ENCODE assay signal across 10 cellular contexts in genomic region chr9:134329576-134329855, GRCh38. TPM values are rescaled to one million over a fixed set of nuclear protein-coding genes. Genes with fewer than 3 reads are reported as not detected.
DNase-seq lines count a peak whose midpoint lies in the region; ATAC-seq, FAIRE-seq and TF ChIP-seq lines count a peak whose summit lies in the region.
"Had no signal": no experiment of that assay in that cellular context is flagged by ENCODE, and none has a peak within 500 bp of the region (broad histone marks: within the 10 kb centered on the region; RNA-seq: fewer than 3 reads in every experiment).

No MANE protein-coding gene starts in this region.

- no peak for ATAC-seq in A549

- H3K4me1 ChIP-seq in A549, result peaks cover 50% of the 10 kb centered on the region
- peaks cover 31% of the 10 kb centered on the region for H3K4me1 ChIP-seq in osteoblast (ENCODE audit: insufficient read depth, low read length)

- peaks cover 75% of the 10 kb centered on the region for H4K20me1 ChIP-seq in osteoblast (ENCODE audit: insufficient read depth, low read length)

- H3K9me3 ChIP-seq in A549 (no peaks in the 10 kb centered on the region), osteoblast (ENCODE audit: low read depth, low read length) (no peaks in the 10 kb centered on the region)

- no peaks in the 10 kb centered on the region for H3K27me3 ChIP-seq in osteoblast (ENCODE audit: insufficient read depth, low read length)

- CTCF ChIA-PET in A549 (lab: Yijun Ruan, JAX), result interaction anchor here (1.2 to 4.1 kb wide), 3 partner anchors 13 to 159 kb away, joined by 3 to 21 read pairs (median 11); no protein-coding TSS in a partner anchor

- no peaks in the 10 kb centered on the region for H3K36me3 ChIP-seq in osteoblast (ENCODE audit: insufficient read depth, low read length)

- no peak for TF ChIP-seq RAD21 in A549 (conservative IDR thresholded peaks at IDR 0.05 in 1 of 2, IDR thresholded peaks at IDR 0.05 in 1 of 2)

- no peak for DNase-seq in A549 (ENCODE audit: low read depth in 1 of 2, low spot score in 1 of 2)
- no peak for DNase-seq in fibroblast of the aortic adventitia (ENCODE audit: low read depth)
- peak; percentile 90 for DNase-seq in osteoblast (ENCODE audit: insufficient read length, low spot score, missing footprints)
- DNase-seq in cerebellar cortex (ENCODE audit: low spot score), result no peak
- no peak for DNase-seq in DMS79 treated with DMSO at 0.1 percent for 48 hours (lab: John Stamatoyannopoulos, UW)
- no peak for DNase-seq in G401 (ENCODE audit: low spot score)
- no peak for DNase-seq in NCI-H1694 treated with DMSO at 0.1 percent for 48 hours (lab: John Stamatoyannopoulos, UW)
- DNase-seq: NCI-H1105 had no signal

- POLR2A ChIA-PET in A549 (lab: Yijun Ruan, JAX), result no interaction called here

- no peak for TF ChIP-seq CTCF in A549 (IDR thresholded peaks at IDR 0.05)
- no peak for TF ChIP-seq CTCF in VCaP (conservative IDR thresholded peaks at IDR 0.05)
- no peak for TF ChIP-seq CTCF in fibroblast of the aortic adventitia (IDR thresholded peaks at IDR 0.05; ENCODE audit: insufficient read depth, low read length)
- no peak for TF ChIP-seq CTCF in osteoblast (IDR thresholded peaks at IDR 0.05; ENCODE audit: extremely low read depth, low read depth, low read length)

- TF ChIP-seq EP300 in A549 (IDR thresholded peaks at IDR 0.05), result no peak

- in situ Hi-C loops in G401 (cut with HindIII; ENCODE audit: low sequenced_read_pairs), result no loop called here

- H2AFZ ChIP-seq in osteoblast (ENCODE audit: low read length), result peak overlapping the region; percentile 65

- no peak for FAIRE-seq in A549 (lab: Jason Lieb, UNC)
- FAIRE-seq: A204.1 had no signal

- H3K4me2 ChIP-seq in A549 (peak overlapping the region; percentile 94), osteoblast (ENCODE audit: insufficient read depth, low read length) (peak overlapping the region; percentile 82)

- WGBS in A549 (ENCODE audit: missing lambda C conversion rate), result 60% methylated on average over 2 of the region's 7 CpGs

- H3K4me3 ChIP-seq in A549 (no peak overlapping the region), fibroblast of the aortic adventitia (ENCODE audit: low read depth, low read length) (peak overlapping the region; percentile 75), osteoblast (ENCODE audit: insufficient read depth, low read length) (peak overlapping the region; percentile 84)

- H3K27ac ChIP-seq in A549 (peak overlapping the region; percentile 20 to 99; a peak in 3 of 6 replicates), VCaP (peak overlapping the region; percentile 92; the same call in 1 of the 2 replicates), osteoblast (ENCODE audit: low read depth, low read length) (peak overlapping the region; percentile 85)

- H3K79me2 ChIP-seq in osteoblast (ENCODE audit: insufficient read depth, low read length), result peaks cover 77% of the 10 kb centered on the region

- TF ChIP-seq POLR2A in A549 (IDR thresholded peaks at IDR 0.05; ENCODE audit: low read length), result no peak

TF ChIP-seq in A549, 52 proteins besides CTCF, POLR2A, EP300 and RAD21:
- no peak for TF ChIP-seq HDAC2 (IDR thresholded peaks at IDR 0.05)
- TF ChIP-seq REST (IDR thresholded peaks at IDR 0.05), result no peak
- no peak for TF ChIP-seq KDM5A (IDR thresholded peaks at IDR 0.05)
- no peak for TF ChIP-seq HOXB5 (CRISPR knock-in tag; IDR thresholded peaks at IDR 0.05)
- TF ChIP-seq ZSCAN20 (CRISPR knock-in tag; IDR thresholded peaks at IDR 0.05), result no peak
- TF ChIP-seq ELK1 (IDR thresholded peaks at IDR 0.05; ENCODE audit: low read depth, low read length), result no peak
- TF ChIP-seq HEYL (CRISPR knock-in tag; IDR thresholded peaks at IDR 0.05), result no peak
- TF ChIP-seq FOSL2 (IDR thresholded peaks at IDR 0.05), result no peak
- no peak for TF ChIP-seq FOSL2 (CRISPR knock-in tag; IDR thresholded peaks at IDR 0.05)
- no peak for TF ChIP-seq POLR2AphosphoS2 (conservative IDR thresholded peaks at IDR 0.05; ENCODE audit: low read length)
- no peak for TF ChIP-seq RFX5 (IDR thresholded peaks at IDR 0.05)
- no peak for TF ChIP-seq JUN (IDR thresholded peaks at IDR 0.05)
- no peak for TF ChIP-seq RARB (CRISPR knock-in tag; IDR thresholded peaks at IDR 0.05)
- no peak for TF ChIP-seq CBX8 (IDR thresholded peaks at IDR 0.05)
- TF ChIP-seq PHF8 (IDR thresholded peaks at IDR 0.05; ENCODE audit: borderline replicate concordance, low read depth), result no peak
- no peak for TF ChIP-seq RNF2 (IDR thresholded peaks at IDR 0.05; ENCODE audit: borderline replicate concordance, low read depth)
- TF ChIP-seq HES2 (IDR thresholded peaks at IDR 0.05), result no peak

RNA-seq across cellular contexts. Expression of gene RXRA, which starts 3.3 kb away (rescaled TPM):
- 6.6 and 10.2 TPM in 2 replicates for polyA plus RNA-seq in A549 (2011; rRNA removed)
- 16.7 and 21.8 TPM in 2 replicates for polyA plus RNA-seq in A549 (2012; cell fraction: cytosol; rRNA removed)
- 25.5 and 28.7 TPM in 2 replicates for polyA plus RNA-seq in A549 (2012; cell fraction: nucleus; rRNA removed)
- polyA plus RNA-seq in A549 (2017; fragmentation: RNase III; extraction: RNeasy Plus Mini Kit Qiagen cat#74134 plus additional on column Dnase treatment), result 22.0 to 23.9 TPM (median 22.5 TPM) in 3 replicates
- 8.2 and 12.5 TPM in 2 replicates for polyA minus RNA-seq in A549 (2011; rRNA and poly(A)+ RNA removed)
- total RNA-seq in fibroblast of the aortic adventitia (ENCODE audit: low replicate concordance), result 20.9 and 26.8 TPM in 2 replicates
- 25.3 and 26.4 TPM in 2 replicates for total RNA-seq in osteoblast
- 18.9 and 25.8 TPM in 2 replicates for total RNA-seq in G401 (2014; rRNA removed; shearing (Covaris generic))
